Comparison of ENCODE assay signal across 15 cellular contexts in genomic region chr7:69764071-69764470, GRCh38.
A peak's percentile ranks its signal among the peaks of the same experiment; 100 is the strongest.
DNase-seq lines count a peak whose midpoint lies in the region; TF ChIP-seq lines count a peak whose summit lies in the region.
"Had no signal": no experiment of that assay in that cellular context is flagged by ENCODE, and none has a peak within 500 bp of the region (broad histone marks: within the 10 kb centered on the region; RNA-seq: fewer than 3 reads in every experiment).

No MANE protein-coding gene starts in this region.

- no peak overlapping the region for H3K4me3 Mint-ChIP-seq in nephron progenitor cell
- H3K4me3 Mint-ChIP-seq: B cell; CD4-positive, alpha-beta memory T cell; H9; T-cell had no signal

- no peak for TF ChIP-seq CTCF in nephron progenitor cell (IDR thresholded peaks at IDR 0.05)

- H3K27ac Mint-ChIP-seq in nephron progenitor cell = peak overlapping the region; percentile 18
- H3K27ac Mint-ChIP-seq: B cell; CD4-positive, alpha-beta memory T cell; H9; T-cell had no signal

- no peaks in the 10 kb centered on the region for H3K9me3 Mint-ChIP-seq in nephron progenitor cell
- H3K9me3 Mint-ChIP-seq: H9, T-cell had no signal

- H3K4me1 Mint-ChIP-seq in nephron progenitor cell = peaks cover 42% of the 10 kb centered on the region
- H3K4me1 Mint-ChIP-seq: CD4-positive, alpha-beta memory T cell; T-cell had no signal

- no peaks in the 10 kb centered on the region for H3K27me3 Mint-ChIP-seq in nephron progenitor cell (ENCODE audit: low read depth, poor library complexity)
- H3K27me3 Mint-ChIP-seq: B cell, T-cell had no signal

- peaks cover 10% of the 10 kb centered on the region for H3K36me3 Mint-ChIP-seq in nephron progenitor cell (ENCODE audit: low read depth)
- H3K36me3 Mint-ChIP-seq: CD4-positive, alpha-beta memory T cell; T-cell had no signal

- DNase-seq in DMS79 (lab: John Stamatoyannopoulos, UW) (peak; percentile 60), NCI-H1417 treated with DMSO at 0.1 percent for 48 hours (lab: John Stamatoyannopoulos, UW) (peak; percentile 91), NCI-H2227 treated with DMSO at 0.1 percent for 48 hours (lab: John Stamatoyannopoulos, UW) (peak; percentile 93), nephron progenitor cell (no peak), ACHN (no peak), SK-N-DZ (ENCODE audit: low spot score) (no peak)
- no peak for DNase-seq in stimulated activated CD4-positive, alpha-beta T cell treated with anti-CD3 and anti-CD28 coated beads, Interleukin-4, amount 100 ng/mL, for 4 hours
- DNase-seq: CD4-positive, alpha-beta memory T cell; H9; Karpas-422; NCI-H1105 treated with DMSO at 0.1 percent for 48 hours; NCI-H524 treated with DMSO at 0.1 percent for 48 hours; PC-3; T-cell had no signal

- in situ Hi-C loops in ACHN (cut with HindIII; ENCODE audit: low pct_ligation_motif_present, low pct_unique_long_range_greater_than_20kb, low sequenced_read_pairs) = no loop called here

Comparison
In these comparisons a context has a peak if more than half of its experiments do, and no peak if none do; other contexts are left out.
1. DNase-seq: peak in DMS79 (single experiment), NCI-H1417 treated with DMSO at 0.1 percent for 48 hours (single experiment) and NCI-H2227 treated with DMSO at 0.1 percent for 48 hours (single experiment); none in nephron progenitor cell (single experiment), ACHN (single experiment), stimulated activated CD4-positive, alpha-beta T cell treated with anti-CD3 and anti-CD28 coated beads, Interleukin-4, amount 100 ng/mL, for 4 hours (0 of 2) and SK-N-DZ (single experiment).